ENCODE assay signal across 8 cellular contexts in genomic region chr17:64974052-64974749, GRCh38. TPM values are rescaled to one million over a fixed set of nuclear protein-coding genes. Genes with fewer than 3 reads are reported as not detected.
DNase-seq lines count a peak whose midpoint lies in the region; ATAC-seq and TF ChIP-seq lines count a peak whose summit lies in the region.
"Not testable (repeated sequence)": the region's sequence is repeated elsewhere in the genome, so short reads cannot be mapped to it uniquely, and the experiment has no call there.

No MANE protein-coding gene starts in this region.

- RAD21 ChIA-PET in HCT116 (lab: Charles Lee; ENCODE audit: low non-redundant PET in 1 of 2, low total read pairs in 2 of 2, uncharacterized antibody in 2 of 2, unreplicated experiment in 2 of 2): not testable (repeated sequence)

- not testable (repeated sequence) for TF ChIP-seq RAD21 in HCT116 (IDR thresholded peaks at IDR 0.05; ENCODE audit: low read depth)

- TF ChIP-seq POLR2A in HCT116 (IDR thresholded peaks at IDR 0.05; ENCODE audit: borderline replicate concordance, extremely low read depth, insufficient read depth, insufficient read length): not testable (repeated sequence)

- not testable (repeated sequence) for H3K9me2 ChIP-seq in HCT116 (ENCODE audit: insufficient read depth)

- peaks cover 45 to 81% (median 72%) of the 10 kb centered on the region in 10 experiments for H3K4me1 ChIP-seq in BLaER1 treated with 17β-estradiol and CSF1 and Interleukin-3, amounts not matched to agents 10 nM and 100 nM
- H3K4me1 ChIP-seq in HCT116 (ENCODE audit: control insufficient read depth in 1 of 2, insufficient read depth in 2 of 2, low read length in 2 of 2): peaks cover 30 to 51% of the 10 kb centered on the region in 2 experiments
- H3K4me1 ChIP-seq in cardiac muscle cell (ENCODE audit: low read depth): not testable (repeated sequence)

- not testable (repeated sequence) for H3K27me3 ChIP-seq in BLaER1 treated with 17β-estradiol and CSF1 and Interleukin-3, amounts not matched to agents 10 nM and 100 nM; HCT116 (ENCODE audit: insufficient read depth, low read length); cardiac muscle cell

- H2AFZ ChIP-seq in HCT116 (ENCODE audit: low read depth, low read length, poor library complexity, severe bottlenecking): not testable (repeated sequence)

- H3K79me2 ChIP-seq in HCT116 (ENCODE audit: insufficient read depth, low read length): not testable (repeated sequence)

- H3K4me3 Mint-ChIP-seq in activated CD4-positive, alpha-beta memory T cell treated with anti-CD3 and anti-CD28 coated beads for 36 hours: peak overlapping the region; percentile 82
- peak overlapping the region; percentile 90 to 98 (median 96) for H3K4me3 Mint-ChIP-seq in naive thymus-derived CD8-positive, alpha-beta T cell

- H3K27ac ChIP-seq in BLaER1 treated with 17β-estradiol and CSF1 and Interleukin-3, amounts not matched to agents 10 nM and 100 nM: peak overlapping the region; percentile 88 to 99 (median 94)
- H3K27ac ChIP-seq in HCT116 (ENCODE audit: low read depth, low read length) (peak overlapping the region; percentile 97), caudate nucleus (ENCODE audit: low read depth, low read length) (peak overlapping the region; percentile 84), cardiac muscle cell (peak overlapping the region; percentile 88)

- not testable (repeated sequence) for DNase-seq in HCT116 (ENCODE audit: low read depth, low spot score); activated CD4-positive, alpha-beta memory T cell treated with anti-CD3 and anti-CD28 coated beads for 36 hours; naive thymus-derived CD8-positive, alpha-beta T cell
- DNase-seq in OCI-M1 (lab: John Stamatoyannopoulos, UW) (peak; percentile 74), caudate nucleus (lab: John Stamatoyannopoulos, UW) (peak in 3 of 61 donors; percentile 12 to 48 (median 44)), cardiac muscle cell (ENCODE audit: low read depth in 1 of 2, low spot score in 1 of 2) (peak in 1 of 2 donors; percentile 16)
- peak; percentile 22 for DNase-seq in stimulated activated naive CD4-positive, alpha-beta T cell treated with Interleukin-2 at 50 U/mL for 16 hours (lab: John Stamatoyannopoulos, UW)

- CTCF ChIA-PET in HCT116 (lab: Charles Lee): interaction anchor here (1.1 to 1.4 kb wide), 3 partner anchors 9 to 126 kb away, joined by 3 to 11 read pairs (median 3); partner anchors contain the start of gene LRRC37A3
- CTCF ChIA-PET in activated CD4-positive, alpha-beta memory T cell treated with anti-CD3 and anti-CD28 coated beads for 36 hours (lab: Charles Lee): interaction anchor here (0.9 to 2.4 kb wide), 7 partner anchors 9 to 221 kb away, joined by 3 to 27 read pairs (median 7); partner anchors contain the start of genes GNA13 and RGS9

- TF ChIP-seq CTCF in HCT116 (IDR thresholded peaks at IDR 0.05 in 2 of 3, conservative IDR thresholded peaks at IDR 0.05 in 1 of 3; ENCODE audit: borderline replicate concordance in 1 of 3, insufficient read depth in 1 of 3, low read depth in 2 of 3, low read length in 2 of 3); cardiac muscle cell (IDR thresholded peaks at IDR 0.05; ENCODE audit: low read depth, low read length): not testable (repeated sequence)

- peak overlapping the region; percentile 83 to 96 (median 90) for H3K9ac ChIP-seq in BLaER1 treated with 17β-estradiol and CSF1 and Interleukin-3, amounts not matched to agents 10 nM and 100 nM
- peak overlapping the region; percentile 86 for H3K9ac ChIP-seq in HCT116 (ENCODE audit: low read length)

- peak overlapping the region; percentile 86 to 98 (median 92) for H3K4me2 ChIP-seq in BLaER1 treated with 17β-estradiol and CSF1 and Interleukin-3, amounts not matched to agents 10 nM and 100 nM
- peak overlapping the region; percentile 79 for H3K4me2 ChIP-seq in HCT116 (ENCODE audit: low read length)

- H3K4me3 ChIP-seq in BLaER1 treated with 17β-estradiol and CSF1 and Interleukin-3, amounts not matched to agents 10 nM and 100 nM: peak overlapping the region; percentile 48 to 70 (median 63); a peak in 17 of 20 replicates
- peak overlapping the region; percentile 61 to 83 for H3K4me3 ChIP-seq in HCT116 (replicated peaks in 1 of 2; ENCODE audit: low read depth in 1 of 2, low read length in 2 of 2)
- H3K4me3 ChIP-seq in cardiac muscle cell: peak overlapping the region; percentile 35

- H3K27me3 Mint-ChIP-seq in activated CD4-positive, alpha-beta memory T cell treated with anti-CD3 and anti-CD28 coated beads for 36 hours; naive thymus-derived CD8-positive, alpha-beta T cell: not testable (repeated sequence)

- not testable (repeated sequence) for H4K20me1 ChIP-seq in BLaER1 treated with 17β-estradiol and CSF1 and Interleukin-3, amounts not matched to agents 10 nM and 100 nM; HCT116 (ENCODE audit: insufficient read depth)

- not testable (repeated sequence) for BruUV-seq in HCT116 (replicated peaks; lab: Mats Ljungman, UMichigan)

- not testable (repeated sequence) for H3K36me3 Mint-ChIP-seq in activated CD4-positive, alpha-beta memory T cell treated with anti-CD3 and anti-CD28 coated beads for 36 hours; naive thymus-derived CD8-positive, alpha-beta T cell

- ATAC-seq in HCT116; naive thymus-derived CD8-positive, alpha-beta T cell: not testable (repeated sequence)

- H3K27ac Mint-ChIP-seq in activated CD4-positive, alpha-beta memory T cell treated with anti-CD3 and anti-CD28 coated beads for 36 hours: peak overlapping the region; percentile 100
- peak overlapping the region; percentile 95 to 100 (median 99) for H3K27ac Mint-ChIP-seq in naive thymus-derived CD8-positive, alpha-beta T cell

- not testable (repeated sequence) for H3K9me3 ChIP-seq in BLaER1 treated with 17β-estradiol and CSF1 and Interleukin-3, amounts not matched to agents 10 nM and 100 nM (replicated peaks in 1 of 11); HCT116 (ENCODE audit: control insufficient read depth in 1 of 2, insufficient read depth in 1 of 2, low read depth in 1 of 2, low read length in 2 of 2); cardiac muscle cell (ENCODE audit: low read depth)

- peaks cover 62% of the 10 kb centered on the region for H3K4me1 Mint-ChIP-seq in activated CD4-positive, alpha-beta memory T cell treated with anti-CD3 and anti-CD28 coated beads for 36 hours (ENCODE audit: low read depth)
- H3K4me1 Mint-ChIP-seq in naive thymus-derived CD8-positive, alpha-beta T cell: peaks cover 12 to 61% (median 43%) of the 10 kb centered on the region in 4 donors

- POLR2A ChIA-PET in HCT116 (lab: Charles Lee): interaction anchor here (0.5 to 2.0 kb wide), 4 partner anchors 8 to 125 kb away, joined by 3 to 7 read pairs (median 6); no protein-coding TSS in a partner anchor
- POLR2A ChIA-PET in activated CD4-positive, alpha-beta memory T cell treated with anti-CD3 and anti-CD28 coated beads for 36 hours (lab: Charles Lee): interaction anchor here (1.1 to 3.2 kb wide), 12 partner anchors 8 to 255 kb away, joined by 3 to 47 read pairs (median 5); partner anchors contain the start of gene GNA13
- POLR2A ChIA-PET in naive thymus-derived CD8-positive, alpha-beta T cell (lab: Charles Lee): interaction anchor here (0.7 to 3.1 kb wide), 11 partner anchors 8 to 1741 kb away, joined by 3 to 86 read pairs (median 11); partner anchors contain the start of genes GNA13 and LRRC37A3

- H3K9me3 Mint-ChIP-seq in activated CD4-positive, alpha-beta memory T cell treated with anti-CD3 and anti-CD28 coated beads for 36 hours; naive thymus-derived CD8-positive, alpha-beta T cell: not testable (repeated sequence)

- not testable (repeated sequence) for H3K36me3 ChIP-seq in BLaER1 treated with 17β-estradiol and CSF1 and Interleukin-3, amounts not matched to agents 10 nM and 100 nM; HCT116 (ENCODE audit: control insufficient read depth in 1 of 2, insufficient read depth in 2 of 2, low read length in 2 of 2); cardiac muscle cell

- intact Hi-C loops in HCT116 (cut with micrococcal nuclease): not testable (repeated sequence)
- intact Hi-C loops in activated CD4-positive, alpha-beta memory T cell treated with anti-CD3 and anti-CD28 coated beads for 36 hours (cut with micrococcal nuclease): loop anchor here (1.0 to 10.0 kb wide), 7 partner anchors 11 to 469 kb away; partner anchors contain the start of genes CEP95 and DDX5

TF ChIP-seq in HCT116, 20 proteins besides CTCF, POLR2A, EP300 and RAD21:
- TF ChIP-seq JUND (IDR thresholded peaks at IDR 0.05) (peak; percentile 50; the same call in 1 of the 2 replicates), FOSL1 (IDR thresholded peaks at IDR 0.05; ENCODE audit: low read depth) (peak; percentile 70)

RNA-seq across cellular contexts. Expression of gene LRRC37A3, which starts 54.9 kb away (rescaled TPM):
- total RNA-seq in HCT116 (2021; ENCODE audit: unreplicated experiment) (7.7 TPM), cardiac muscle cell (3.3 and 4.2 TPM in 2 replicates)
- 1.5 and 3.0 TPM in 2 replicates for polyA plus RNA-seq in HCT116 (2012)
- 1 to 10 TPM; 6.9 to 8.5 TPM for total RNA-seq in activated CD4-positive, alpha-beta memory T cell treated with anti-CD3 and anti-CD28 coated beads for 36 hours
- polyA plus RNA-seq in cardiac muscle cell: 6.4 and 10.3 TPM in 2 replicates
- 10 to 100 TPM; 28.5 to 30.1 TPM for total RNA-seq in naive thymus-derived CD8-positive, alpha-beta T cell
- polyA plus RNA-seq in naive thymus-derived CD8-positive, alpha-beta T cell: 1 to 10 TPM in 2 of 3 donors, under 1 TPM in 1; 0.75 to 2.9 (median 1.1) TPM
